Comparison of ENCODE assay signal across 15 cellular contexts in genomic region chr16:89219365-89219764, GRCh38. TPM values are rescaled to one million over a fixed set of nuclear protein-coding genes. Genes with fewer than 3 reads are reported as not detected.
DNase-seq lines count a peak whose midpoint lies in the region; ATAC-seq and TF ChIP-seq lines count a peak whose summit lies in the region.
"Had no signal": no experiment of that assay in that cellular context is flagged by ENCODE, and none has a peak within 500 bp of the region (broad histone marks: within the 10 kb centered on the region; RNA-seq: fewer than 3 reads in every experiment).

No MANE protein-coding gene starts in this region.

- POLR2A ChIA-PET in activated CD4-positive, alpha-beta memory T cell treated with anti-CD3 and anti-CD28 coated beads, Interleukin-2, amount 10 ng/mL, durations not matched to agents 7 days and 5 days (lab: Charles Lee), result no interaction called here

- H3K9me3 Mint-ChIP-seq in stimulated activated naive CD8-positive, alpha-beta T cell treated with anti-CD3 and anti-CD28 coated beads, Interleukin-15, Interleukin-2, amounts not matched to agents 100 ng/mL and 50 ng/mL, for 24 hours, result no peaks in the 10 kb centered on the region
- no peaks in the 10 kb centered on the region for H3K9me3 Mint-ChIP-seq in activated CD4-positive, alpha-beta memory T cell treated with anti-CD3 and anti-CD28 coated beads, Interleukin-2, amount 10 ng/mL, durations not matched to agents 7 days and 5 days
- peaks cover 6% of the 10 kb centered on the region for H3K9me3 Mint-ChIP-seq in glutamatergic neuron (ENCODE audit: unreplicated experiment)
- no peaks in the 10 kb centered on the region for H3K9me3 Mint-ChIP-seq in type B pancreatic cell

- no peak overlapping the region for H3K27ac Mint-ChIP-seq in stimulated activated naive CD8-positive, alpha-beta T cell treated with anti-CD3 and anti-CD28 coated beads, Interleukin-15, Interleukin-2, amounts not matched to agents 100 ng/mL and 50 ng/mL, for 24 hours
- H3K27ac Mint-ChIP-seq in activated CD4-positive, alpha-beta memory T cell treated with anti-CD3 and anti-CD28 coated beads, Interleukin-2, amount 10 ng/mL, durations not matched to agents 7 days and 5 days, result no peak overlapping the region
- H3K27ac Mint-ChIP-seq in glutamatergic neuron (ENCODE audit: unreplicated experiment) (no peak overlapping the region), type B pancreatic cell (peak overlapping the region; percentile 50)

- peaks cover 26% of the 10 kb centered on the region for H3K36me3 Mint-ChIP-seq in stimulated activated naive CD8-positive, alpha-beta T cell treated with anti-CD3 and anti-CD28 coated beads, Interleukin-15, Interleukin-2, amounts not matched to agents 100 ng/mL and 50 ng/mL, for 24 hours (ENCODE audit: low read depth)
- H3K36me3 Mint-ChIP-seq in activated CD4-positive, alpha-beta memory T cell treated with anti-CD3 and anti-CD28 coated beads, Interleukin-2, amount 10 ng/mL, durations not matched to agents 7 days and 5 days (ENCODE audit: low read depth), result peaks cover 24% of the 10 kb centered on the region
- H3K36me3 Mint-ChIP-seq in glutamatergic neuron (ENCODE audit: unreplicated experiment), result peaks cover 4% of the 10 kb centered on the region
- peaks cover 10% of the 10 kb centered on the region for H3K36me3 Mint-ChIP-seq in type B pancreatic cell

- peaks cover 22% of the 10 kb centered on the region for H3K4me1 Mint-ChIP-seq in stimulated activated naive CD8-positive, alpha-beta T cell treated with anti-CD3 and anti-CD28 coated beads, Interleukin-15, Interleukin-2, amounts not matched to agents 100 ng/mL and 50 ng/mL, for 24 hours (ENCODE audit: low read depth)
- peaks cover 24% of the 10 kb centered on the region for H3K4me1 Mint-ChIP-seq in activated CD4-positive, alpha-beta memory T cell treated with anti-CD3 and anti-CD28 coated beads, Interleukin-2, amount 10 ng/mL, durations not matched to agents 7 days and 5 days
- peaks cover 8% of the 10 kb centered on the region for H3K4me1 Mint-ChIP-seq in glutamatergic neuron (ENCODE audit: low read depth, unreplicated experiment)
- peaks cover 16% of the 10 kb centered on the region for H3K4me1 Mint-ChIP-seq in type B pancreatic cell (ENCODE audit: unreplicated experiment)

- TF ChIP-seq CTCF in glutamatergic neuron (IDR thresholded peaks at IDR 0.05; ENCODE audit: partially characterized antibody, unreplicated experiment) (no peak), type B pancreatic cell (conservative IDR thresholded peaks at IDR 0.05) (no peak)

- DNase-seq in stimulated activated naive CD8-positive, alpha-beta T cell treated with anti-CD3 and anti-CD28 coated beads, Interleukin-15, Interleukin-2, amounts not matched to agents 100 U/mL and 50 U/mL, for 24 hours, result no peak
- no peak for DNase-seq in activated CD4-positive, alpha-beta memory T cell treated with anti-CD3 and anti-CD28 coated beads, Interleukin-2, amount 10 ng/mL, durations not matched to agents 7 days and 5 days
- DNase-seq in glutamatergic neuron, result no peak
- DNase-seq in type B pancreatic cell (ENCODE audit: extremely low spot score, unreplicated experiment), result no peak
- DNase-seq in NCI-H187 treated with DMSO at 0.1 percent for 48 hours (lab: John Stamatoyannopoulos, UW), result no peak
- no peak for DNase-seq in OCI-M2 (lab: John Stamatoyannopoulos, UW; ENCODE audit: unreplicated experiment)
- no peak for DNase-seq in A172 (ENCODE audit: low spot score)
- DNase-seq: AML-193, DMS79 treated with DMSO at 0.1 percent for 48 hours, heart left ventricle, NCI-H2107, NCI-H774, stomach had no signal

- no peak for ATAC-seq in stimulated activated naive CD8-positive, alpha-beta T cell treated with anti-CD3 and anti-CD28 coated beads, Interleukin-15, Interleukin-2, amounts not matched to agents 100 U/mL and 50 U/mL, for 24 hours
- ATAC-seq: heart left ventricle had no signal

- peak overlapping the region; percentile 66 for H3K4me3 Mint-ChIP-seq in stimulated activated naive CD8-positive, alpha-beta T cell treated with anti-CD3 and anti-CD28 coated beads, Interleukin-15, Interleukin-2, amounts not matched to agents 100 ng/mL and 50 ng/mL, for 24 hours
- peak overlapping the region; percentile 61 for H3K4me3 Mint-ChIP-seq in activated CD4-positive, alpha-beta memory T cell treated with anti-CD3 and anti-CD28 coated beads, Interleukin-2, amount 10 ng/mL, durations not matched to agents 7 days and 5 days
- H3K4me3 Mint-ChIP-seq in glutamatergic neuron (ENCODE audit: unreplicated experiment) (peak overlapping the region; percentile 78), type B pancreatic cell (peak overlapping the region; percentile 79)

- no peaks in the 10 kb centered on the region for H3K27me3 Mint-ChIP-seq in stimulated activated naive CD8-positive, alpha-beta T cell treated with anti-CD3 and anti-CD28 coated beads, Interleukin-15, Interleukin-2, amounts not matched to agents 100 ng/mL and 50 ng/mL, for 24 hours
- H3K27me3 Mint-ChIP-seq in activated CD4-positive, alpha-beta memory T cell treated with anti-CD3 and anti-CD28 coated beads, Interleukin-2, amount 10 ng/mL, durations not matched to agents 7 days and 5 days, result no peaks in the 10 kb centered on the region
- peaks cover 4% of the 10 kb centered on the region for H3K27me3 Mint-ChIP-seq in glutamatergic neuron (ENCODE audit: unreplicated experiment)
- no peaks in the 10 kb centered on the region for H3K27me3 Mint-ChIP-seq in type B pancreatic cell

- CTCF ChIA-PET in activated CD4-positive, alpha-beta memory T cell treated with anti-CD3 and anti-CD28 coated beads, Interleukin-2, amount 10 ng/mL, durations not matched to agents 7 days and 5 days (lab: Charles Lee), result no interaction called here

RNA-seq across cellular contexts. Expression of gene ZNF778, which starts 1.9 kb away (rescaled TPM):
- 1 to 10 TPM; 6.6 to 6.8 TPM for total RNA-seq in activated CD4-positive, alpha-beta memory T cell treated with anti-CD3 and anti-CD28 coated beads, Interleukin-2, amount 10 ng/mL, durations not matched to agents 7 days and 5 days
- total RNA-seq in glutamatergic neuron (ENCODE audit: unreplicated experiment), result 36.2 TPM
- 8.2 and 14.4 TPM in 2 replicates for total RNA-seq in type B pancreatic cell (ENCODE audit: low replicate concordance)
- 8.8 and 10.5 TPM in 2 replicates for total RNA-seq in A172 (2014; rRNA removed; shearing (Covaris generic))

RNA-seq across cellular contexts. Expression of gene SLC22A31, which starts 19.0 kb away (rescaled TPM):
- under 1 TPM; 0.23 to 0.53 TPM for total RNA-seq in activated CD4-positive, alpha-beta memory T cell treated with anti-CD3 and anti-CD28 coated beads, Interleukin-2, amount 10 ng/mL, durations not matched to agents 7 days and 5 days
- total RNA-seq in glutamatergic neuron (ENCODE audit: unreplicated experiment) (3.9 TPM), type B pancreatic cell (ENCODE audit: low replicate concordance) (2.9 and 5.3 TPM in 2 replicates)
- not detected in 2 replicates for total RNA-seq in A172 (2014; rRNA removed; shearing (Covaris generic))
- total RNA-seq: heart left ventricle, vagina had no signal

RNA-seq across cellular contexts. Expression of gene CDH15, which starts 47.8 kb away (rescaled TPM):
- total RNA-seq in activated CD4-positive, alpha-beta memory T cell treated with anti-CD3 and anti-CD28 coated beads, Interleukin-2, amount 10 ng/mL, durations not matched to agents 7 days and 5 days, result not detected
- total RNA-seq in glutamatergic neuron (ENCODE audit: unreplicated experiment), result 12.6 TPM
- total RNA-seq in type B pancreatic cell (ENCODE audit: low replicate concordance), result 5.0 TPM in 1 of 2 replicates, not detected in the other
- not detected in 2 replicates for total RNA-seq in A172 (2014; rRNA removed; shearing (Covaris generic))
- total RNA-seq: stomach, vagina had no signal
